Comparison of ENCODE assay signal across 1 cellular context in the genomic region with DNA sequence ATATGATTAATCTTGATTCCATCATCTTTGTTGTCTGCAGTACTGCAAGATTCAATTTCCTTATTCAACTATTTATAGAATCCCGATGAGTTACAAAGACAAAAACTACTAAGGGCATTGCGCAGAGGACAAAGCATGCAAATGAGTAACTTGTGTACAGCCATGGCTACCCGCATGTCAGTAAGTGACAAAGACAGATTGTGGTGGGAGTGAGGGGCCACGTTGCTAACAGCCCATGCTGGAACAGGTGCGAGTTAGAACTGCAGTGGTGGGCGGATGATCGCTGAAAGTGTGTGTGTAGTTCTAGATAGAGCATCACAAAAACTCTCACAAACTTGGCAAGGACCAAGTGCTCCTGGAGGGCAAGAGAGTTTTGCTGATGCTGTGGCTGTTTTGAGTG.
TF ChIP-seq lines count a peak whose summit lies in the region.

No MANE protein-coding gene starts in this region.

TF ChIP-seq in GM12878, 131 proteins besides CTCF, POLR2A, EP300 and RAD21 (continued from another document):
- TF ChIP-seq, protein P1, sequence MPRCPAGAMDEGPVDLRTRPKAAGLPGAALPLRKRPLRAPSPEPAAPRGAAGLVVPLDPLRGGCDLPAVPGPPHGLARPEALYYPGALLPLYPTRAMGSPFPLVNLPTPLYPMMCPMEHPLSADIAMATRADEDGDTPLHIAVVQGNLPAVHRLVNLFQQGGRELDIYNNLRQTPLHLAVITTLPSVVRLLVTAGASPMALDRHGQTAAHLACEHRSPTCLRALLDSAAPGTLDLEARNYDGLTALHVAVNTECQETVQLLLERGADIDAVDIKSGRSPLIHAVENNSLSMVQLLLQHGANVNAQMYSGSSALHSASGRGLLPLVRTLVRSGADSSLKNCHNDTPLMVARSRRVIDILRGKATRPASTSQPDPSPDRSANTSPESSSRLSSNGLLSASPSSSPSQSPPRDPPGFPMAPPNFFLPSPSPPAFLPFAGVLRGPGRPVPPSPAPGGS (IDR thresholded peaks at IDR 0.05; ENCODE audit: borderline replicate concordance, insufficient read depth, low read depth, low read length, poor library complexity, severe bottlenecking), result peak; percentile 7
- TF ChIP-seq SREBF2 (IDR thresholded peaks at IDR 0.05; ENCODE audit: low read length), result no peak
- TF ChIP-seq, protein P2, sequence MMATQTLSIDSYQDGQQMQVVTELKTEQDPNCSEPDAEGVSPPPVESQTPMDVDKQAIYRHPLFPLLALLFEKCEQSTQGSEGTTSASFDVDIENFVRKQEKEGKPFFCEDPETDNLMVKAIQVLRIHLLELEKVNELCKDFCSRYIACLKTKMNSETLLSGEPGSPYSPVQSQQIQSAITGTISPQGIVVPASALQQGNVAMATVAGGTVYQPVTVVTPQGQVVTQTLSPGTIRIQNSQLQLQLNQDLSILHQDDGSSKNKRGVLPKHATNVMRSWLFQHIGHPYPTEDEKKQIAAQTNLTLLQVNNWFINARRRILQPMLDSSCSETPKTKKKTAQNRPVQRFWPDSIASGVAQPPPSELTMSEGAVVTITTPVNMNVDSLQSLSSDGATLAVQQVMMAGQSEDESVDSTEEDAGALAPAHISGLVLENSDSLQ (IDR thresholded peaks at IDR 0.05), result peak; percentile 73
